Comparison of ENCODE assay signal across 8 cellular contexts in genomic region chr2:61763605-61764034, GRCh38.
DNase-seq lines count a peak whose midpoint lies in the region; ATAC-seq, FAIRE-seq and TF ChIP-seq lines count a peak whose summit lies in the region.

No MANE protein-coding gene starts in this region.

- peak overlapping the region; percentile 73 for H3K4me3 ChIP-seq in coronary artery

- H3K9me3 Mint-ChIP-seq in IgD-negative memory B cell = peaks cover 0 to 3% (median 0%) of the 10 kb centered on the region in 3 donors

- peak overlapping the region; percentile 91 to 99 (median 98) for H3K4me3 Mint-ChIP-seq in IgD-negative memory B cell

- no peaks in the 10 kb centered on the region for H3K27me3 Mint-ChIP-seq in IgD-negative memory B cell

- no peak for TF ChIP-seq POLR2A in GM12892 (IDR thresholded peaks at IDR 0.05; ENCODE audit: low read depth, low read length)

- peak overlapping the region; percentile 93 to 98 for H3K27ac ChIP-seq in coronary artery

- ATAC-seq in GM21529 (IDR thresholded peaks at IDR 0.05; ENCODE audit: unreplicated experiment) = peak; percentile 19

- no peak for TF ChIP-seq CTCF in coronary artery (IDR thresholded peaks at IDR 0.05)

- peaks cover 11 to 17% (median 15%) of the 10 kb centered on the region in 3 donors for H3K4me1 Mint-ChIP-seq in IgD-negative memory B cell

- peak overlapping the region; percentile 95 to 98 (median 98) for H3K27ac Mint-ChIP-seq in IgD-negative memory B cell

- no peak for FAIRE-seq in GM12892 (lab: Jason Lieb, UNC)

- H3K36me3 Mint-ChIP-seq in IgD-negative memory B cell = peaks cover 4% of the 10 kb centered on the region

- DNase-seq in EL = peak; percentile 92
- peak; percentile 78 for DNase-seq in SHP77 treated with DMSO at 0.1 percent for 48 hours (lab: John Stamatoyannopoulos, UW)
- DNase-seq in coronary artery (ENCODE audit: low spot score) = peak; percentile 90
- DNase-seq in kidney tubule cell (ENCODE audit: low spot score) = peak; percentile 91
- peak; percentile 12 for DNase-seq in stimulated activated CD8-positive, alpha-beta memory T cell treated with anti-CD3 and anti-CD28 coated beads, Interleukin-15, amount 100 ng/mL, for 24 hours (ENCODE audit: low read depth)
- no peak for DNase-seq in GM12892 (ENCODE audit: insufficient read length)
